ENCODE assay signal across 28 cellular contexts in the genomic region with DNA sequence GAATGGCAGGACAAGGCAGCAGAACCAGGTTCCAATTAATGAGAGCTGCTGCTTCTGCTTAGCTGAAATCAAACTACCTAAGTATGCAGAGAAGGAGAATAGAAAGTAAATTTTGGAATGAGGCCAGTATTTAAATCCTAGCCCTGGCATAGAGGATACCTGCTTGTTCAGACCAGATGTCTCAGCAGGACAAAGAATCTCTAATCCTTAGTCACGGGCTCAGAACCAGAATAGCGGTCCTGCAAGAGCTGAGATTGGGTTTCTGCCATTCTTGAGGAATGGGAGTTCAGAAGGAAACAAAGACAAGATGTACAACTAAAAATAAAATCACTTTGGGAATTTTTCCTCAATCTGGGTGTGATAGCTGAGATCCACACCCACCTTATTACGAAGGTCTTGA.
"Had no signal": no experiment of that assay in that cellular context is flagged by ENCODE, and none has a peak within 500 bp of the region (broad histone marks: within the 10 kb centered on the region; RNA-seq: fewer than 3 reads in every experiment).

No MANE protein-coding gene starts in this region.

- H3K36me3 ChIP-seq: WERI-Rb-1 had no signal

- H3K27ac ChIP-seq: coronary artery, PC-9, RWPE1, WERI-Rb-1 had no signal

- H3K4me3 ChIP-seq: coronary artery, PC-9 had no signal

- DNase-seq: activated CD4-positive, alpha-beta memory T cell treated with anti-CD3 and anti-CD28 coated beads, Interleukin-2, amount 10 ng/mL, durations not matched to agents 7 days and 5 days; activated CD4-positive, alpha-beta T cell treated with anti-CD3 and anti-CD28 coated beads for 1 hour; activated CD4-positive, alpha-beta T cell treated with anti-CD3 and anti-CD28 coated beads for 48 hours; activated CD4-positive, CD25-positive, alpha-beta regulatory T cell; activated CD8-positive, alpha-beta memory T cell treated with anti-CD3 and anti-CD28 coated beads for 24 hours; activated CD8-positive, alpha-beta memory T cell treated with anti-CD3 and anti-CD28 coated beads, Interleukin-2, amount 10 ng/mL, durations not matched to agents 7 days and 5 days; activated CD8-positive, alpha-beta memory T cell treated with anti-CD3 and anti-CD28 coated beads, Interleukin-2, amount 50 U/mL, for 48 hours; activated effector memory CD4-positive, alpha-beta T cell treated with Interleukin-2 at 50 U/mL for 16 hours; activated naive CD4-positive, alpha-beta T cell treated with anti-CD3 and anti-CD28 coated beads, Interleukin-2, amount 10 ng/mL, durations not matched to agents 7 days and 5 days; activated naive CD8-positive, alpha-beta T cell treated with anti-CD3 and anti-CD28 coated beads, Interleukin-2, amount 50 U/mL, for 24 hours; activated T-cell treated with anti-CD3 and anti-CD28 coated beads, Interleukin-2, amount 50 U/mL, for 48 hours; Karpas-422; NCI-H1436 treated with DMSO at 0.1 percent for 48 hours; NCI-H1694 treated with DMSO at 0.1 percent for 48 hours; NCI-H2029; NCI-H2171 treated with DMSO at 0.1 percent for 48 hours; NCI-H2227 treated with DMSO at 0.1 percent for 48 hours; NCI-H526 treated with DMSO at 0.1 percent for 48 hours; NCI-H774; PC-9; SIG-M5; SW 1271; T-helper 1 cell; T-helper 2 cell; T-helper 9 cell; WERI-Rb-1 had no signal
